Comparison of ENCODE assay signal across 2 cellular contexts in genomic region chr22:38706101-38706884, GRCh38.
TF ChIP-seq lines count a peak whose summit lies in the region.

No MANE protein-coding gene starts in this region.

TF ChIP-seq in HEK293, 187 proteins besides CTCF, POLR2A, EP300 and RAD21 (continued from another document and continues in another):
- TF ChIP-seq ZBTB49 (tag by site-specific recombination; IDR thresholded peaks at IDR 0.05; ENCODE audit: low read depth), result no peak
- TF ChIP-seq ZNF654 (tag by site-specific recombination; IDR thresholded peaks at IDR 0.05; ENCODE audit: low read depth), result no peak
- TF ChIP-seq ZNF692 (tag by site-specific recombination; IDR thresholded peaks at IDR 0.05), result 0 out of 2 replicates have a peak, but pooled peaks have one; percentile 59
- TF ChIP-seq ZBTB20 (tag by site-specific recombination; IDR thresholded peaks at IDR 0.05), result peak; percentile 70; the same call in 1 of the 2 replicates
- TF ChIP-seq ZBTB26 (tag by site-specific recombination; optimal IDR thresholded peaks at IDR 0.05), result peak; percentile 86
- TF ChIP-seq ZEB2 (tag by site-specific recombination; IDR thresholded peaks at IDR 0.05), result peak; percentile 9; the same call in 1 of the 2 replicates
- TF ChIP-seq GLIS2 (tag by site-specific recombination; IDR thresholded peaks at IDR 0.05), result peak; percentile 98
- TF ChIP-seq SP2 (tag by site-specific recombination; IDR thresholded peaks at IDR 0.05), result peak; percentile 49
- TF ChIP-seq KLF9 (tag by site-specific recombination; IDR thresholded peaks at IDR 0.05; ENCODE audit: low read depth), result peak; percentile 44; the same call in 1 of the 2 replicates
- peak; percentile 85 for TF ChIP-seq ZFHX2 (tag by site-specific recombination; conservative IDR thresholded peaks at IDR 0.05)
- 0 out of 2 replicates have a peak, but pooled peaks have one; percentile 19 for TF ChIP-seq ZNF561 (tag by site-specific recombination; IDR thresholded peaks at IDR 0.05; ENCODE audit: borderline replicate concordance)
- peak; percentile 9; the same call in 1 of the 2 replicates for TF ChIP-seq ZBTB44 (tag by site-specific recombination; IDR thresholded peaks at IDR 0.05)
- peak; percentile 95 for TF ChIP-seq GLIS1 (tag by site-specific recombination; IDR thresholded peaks at IDR 0.05)
- no peak for TF ChIP-seq KLF17 (tag by site-specific recombination; IDR thresholded peaks at IDR 0.05)
- TF ChIP-seq ZBTB10 (tag by site-specific recombination; IDR thresholded peaks at IDR 0.05), result peak; percentile 82
- TF ChIP-seq IKZF3 (tag by site-specific recombination; IDR thresholded peaks at IDR 0.05), result no peak

TF ChIP-seq in GM12878, 131 proteins besides CTCF, POLR2A, EP300 and RAD21 (continued from another document and continues in another):
- TF ChIP-seq ZBTB33 (IDR thresholded peaks at IDR 0.05), result no peak
- no peak for TF ChIP-seq CREB1 (IDR thresholded peaks at IDR 0.05; ENCODE audit: low read depth)
- TF ChIP-seq ZBTB4 (CRISPR knock-in tag; IDR thresholded peaks at IDR 0.05), result no peak
- peak; percentile 61 for TF ChIP-seq ZNF24 (IDR thresholded peaks at IDR 0.05)
- no peak for TF ChIP-seq ETV6 (conservative IDR thresholded peaks at IDR 0.05 in 1 of 2, IDR thresholded peaks at IDR 0.05 in 1 of 2; ENCODE audit: borderline replicate concordance in 1 of 2, low read depth in 1 of 2)
- no peak for TF ChIP-seq HDAC2 (IDR thresholded peaks at IDR 0.05)
- TF ChIP-seq TBL1XR1 (IDR thresholded peaks at IDR 0.05; ENCODE audit: low read depth, low read length), result no peak
- no peak for TF ChIP-seq POLR2AphosphoS2 (IDR thresholded peaks at IDR 0.05; ENCODE audit: low read depth, low read length)
- TF ChIP-seq ELK1 (IDR thresholded peaks at IDR 0.05; ENCODE audit: low read depth, low read length), result no peak
- TF ChIP-seq JUNB (IDR thresholded peaks at IDR 0.05), result no peak
- peak; percentile 98 for TF ChIP-seq LARP7 (IDR thresholded peaks at IDR 0.05)
- TF ChIP-seq TARDBP (IDR thresholded peaks at IDR 0.05; ENCODE audit: borderline replicate concordance), result no peak
- TF ChIP-seq NRF1 (conservative IDR thresholded peaks at IDR 0.05; ENCODE audit: low read depth, low read length), result no peak
- no peak for TF ChIP-seq MEF2B (IDR thresholded peaks at IDR 0.05; ENCODE audit: partially characterized antibody, poor library complexity, severe bottlenecking)
- peak; percentile 95 for TF ChIP-seq NKRF (conservative IDR thresholded peaks at IDR 0.05)
- no peak for TF ChIP-seq ATF7 (IDR thresholded peaks at IDR 0.05; ENCODE audit: low read depth)
- no peak for TF ChIP-seq REST (IDR thresholded peaks at IDR 0.05; ENCODE audit: low read depth, low read length)
- no peak for TF ChIP-seq TAF1 (IDR thresholded peaks at IDR 0.05; ENCODE audit: borderline replicate concordance, low read depth, low read length)
- no peak for TF ChIP-seq GABPA (IDR thresholded peaks at IDR 0.05; ENCODE audit: low read depth)
- no peak for TF ChIP-seq EED (IDR thresholded peaks at IDR 0.05; ENCODE audit: low read depth)
- TF ChIP-seq PAX5 (IDR thresholded peaks at IDR 0.05; ENCODE audit: borderline replicate concordance, low read depth, low read length), result no peak
- TF ChIP-seq CBX5 (IDR thresholded peaks at IDR 0.05; ENCODE audit: low read depth), result no peak
- TF ChIP-seq IKZF2 (IDR thresholded peaks at IDR 0.05), result 0 out of 4 replicates have a peak, but pooled peaks of 1 of the 2 experiments have one; percentile 28
- no peak for TF ChIP-seq ATF3 (IDR thresholded peaks at IDR 0.05; ENCODE audit: borderline replicate concordance, extremely low read depth, low read depth, low read length)
- TF ChIP-seq TCF12 (IDR thresholded peaks at IDR 0.05; ENCODE audit: low read depth, low read length), result no peak
- no peak for TF ChIP-seq NFXL1 (IDR thresholded peaks at IDR 0.05; ENCODE audit: borderline replicate concordance)
- TF ChIP-seq KLF5 (IDR thresholded peaks at IDR 0.05; ENCODE audit: partially characterized antibody), result no peak
- no peak for TF ChIP-seq E4F1 (IDR thresholded peaks at IDR 0.05; ENCODE audit: borderline replicate concordance, partially characterized antibody)
- no peak for TF ChIP-seq SUZ12 (IDR thresholded peaks at IDR 0.05; ENCODE audit: unreplicated experiment)
- TF ChIP-seq MAX (IDR thresholded peaks at IDR 0.05; ENCODE audit: low read depth, low read length), result no peak
- no peak for TF ChIP-seq KAT2A (conservative IDR thresholded peaks at IDR 0.05; ENCODE audit: control insufficient read depth, low read depth, low read length)
- 0 out of 2 replicates have a peak, but pooled peaks have one; percentile 22 for TF ChIP-seq NR2C1 (IDR thresholded peaks at IDR 0.05)
- TF ChIP-seq CHD1 (IDR thresholded peaks at IDR 0.05; ENCODE audit: low read depth, low read length), result no peak
- TF ChIP-seq ZNF207 (IDR thresholded peaks at IDR 0.05; ENCODE audit: borderline replicate concordance), result peak; percentile 36; the same call in 1 of the 2 replicates
- no peak for TF ChIP-seq CHD4 (IDR thresholded peaks at IDR 0.05)
- peak; percentile 88 for TF ChIP-seq GATAD2B (conservative IDR thresholded peaks at IDR 0.05; ENCODE audit: low read depth)
- TF ChIP-seq EGR1 (IDR thresholded peaks at IDR 0.05; ENCODE audit: borderline replicate concordance in 1 of 2, low read depth in 2 of 2, low read length in 2 of 2), result 0 out of 3 replicates have a peak, but pooled peaks of 1 of the 2 experiments have one; percentile 15
- no peak for TF ChIP-seq FOXM1 (IDR thresholded peaks at IDR 0.05; ENCODE audit: low read depth, low read length)
- TF ChIP-seq CEBPB (IDR thresholded peaks at IDR 0.05; ENCODE audit: borderline replicate concordance in 1 of 2, low read depth in 2 of 2, low read length in 2 of 2), result no peak
- no peak for TF ChIP-seq RFX5 (IDR thresholded peaks at IDR 0.05; ENCODE audit: low read depth, low read length)
- TF ChIP-seq ATF2 (IDR thresholded peaks at IDR 0.05; ENCODE audit: low read length), result no peak
